13 cellular contexts compared by ENCODE assay signal in genomic region chr1:39393645-39394044, GRCh38.
A peak's percentile ranks its signal among the peaks of the same experiment; 100 is the strongest.
DNase-seq lines count a peak whose midpoint lies in the region; ATAC-seq and TF ChIP-seq lines count a peak whose summit lies in the region.
"Had no signal": no experiment of that assay in that cellular context is flagged by ENCODE, and none has a peak within 500 bp of the region (broad histone marks: within the 10 kb centered on the region; RNA-seq: fewer than 3 reads in every experiment).

No MANE protein-coding gene starts in this region.

- peaks cover 0 to 30% (median 0%) of the 10 kb centered on the region in 11 experiments; a peak in 5 of 22 replicates for H4K20me1 ChIP-seq in BLaER1 treated with 17β-estradiol and CSF1 and Interleukin-3, amounts not matched to agents 10 nM and 100 nM

- ATAC-seq in natural killer cell: no peak
- ATAC-seq: stimulated activated naive B cell treated with anti-CD40 and anti-IgM and Interleukin-4, amounts not matched to agents 10 μg/mL and 1 μg/mL and 100 μg/mL, for 72 hours had no signal

- no peak for DNase-seq in natural killer cell
- DNase-seq in cerebellar nuclear complex (lab: John Stamatoyannopoulos, UW): no peak
- DNase-seq in NK-92 (lab: John Stamatoyannopoulos, UW; ENCODE audit: unreplicated experiment): no peak
- no peak for DNase-seq in stimulated activated CD4-positive, alpha-beta T cell treated with anti-CD3 and anti-CD28 coated beads, Interleukin-15, amount 100 ng/mL, for 24 hours
- DNase-seq: activated CD8-positive, alpha-beta memory T cell treated with anti-CD3 and anti-CD28 coated beads, Interleukin-2, amount 50 U/mL, for 4 hours; NCI-H1417 treated with DMSO at 0.1 percent for 48 hours; NCI-H69; SIG-M5; stimulated activated CD4-positive, alpha-beta T cell treated with anti-CD3 and anti-CD28 coated beads, Interleukin-2, amount 100 ng/mL, for 48 hours; stimulated activated naive B cell treated with anti-CD40 and anti-IgM and Interleukin-4, amounts not matched to agents 10 μg/mL and 1 μg/mL and 100 μg/mL, for 72 hours had no signal

- peaks cover 64 to 87% (median 71%) of the 10 kb centered on the region in 10 experiments for H3K4me1 ChIP-seq in BLaER1 treated with 17β-estradiol and CSF1 and Interleukin-3, amounts not matched to agents 10 nM and 100 nM
- peaks cover 9% of the 10 kb centered on the region; the same call in 1 of the 2 replicates for H3K4me1 ChIP-seq in HEK293 (ENCODE audit: control insufficient read depth, insufficient read depth, low read length)

- POLR2A ChIA-PET in HEK293 (lab: Yijun Ruan, JAX): no interaction called here

- TF ChIP-seq CTCF in HEK293 (tag by site-specific recombination; IDR thresholded peaks at IDR 0.05): no peak
- TF ChIP-seq CTCF in natural killer cell (IDR thresholded peaks at IDR 0.05): no peak

- H3K4me1 Mint-ChIP-seq in dendritic cell treated with granulocyte-macrophage colony-stimulating factor and Interleukin-4, amounts not matched to agents 40 ng/mL and 50 ng/mL, for 4 days (ENCODE audit: low read depth): peaks cover 51% of the 10 kb centered on the region
- peaks cover 74 to 81% of the 10 kb centered on the region in 2 donors for H3K4me1 Mint-ChIP-seq in natural killer cell

- no peaks in the 10 kb centered on the region for H3K9me3 Mint-ChIP-seq in dendritic cell treated with granulocyte-macrophage colony-stimulating factor and Interleukin-4, amounts not matched to agents 40 ng/mL and 50 ng/mL, for 4 days
- no peaks in the 10 kb centered on the region for H3K9me3 Mint-ChIP-seq in natural killer cell
- H3K9me3 Mint-ChIP-seq: stimulated activated naive B cell treated with anti-CD40 and anti-IgM and Interleukin-4, amounts not matched to agents 10 μg/mL and 1 μg/mL and 100 μg/mL, for 72 hours had no signal

- no peaks in the 10 kb centered on the region for H3K27me3 ChIP-seq in BLaER1 treated with 17β-estradiol and CSF1 and Interleukin-3, amounts not matched to agents 10 nM and 100 nM

- peak overlapping the region; percentile 1 for H3K27ac Mint-ChIP-seq in dendritic cell treated with granulocyte-macrophage colony-stimulating factor and Interleukin-4, amounts not matched to agents 40 ng/mL and 50 ng/mL, for 4 days
- peak overlapping the region; percentile 31 to 75 for H3K27ac Mint-ChIP-seq in natural killer cell

- H3K4me3 ChIP-seq in BLaER1 treated with 17β-estradiol and CSF1 and Interleukin-3, amounts not matched to agents 10 nM and 100 nM: no peak overlapping the region
- H3K4me3 ChIP-seq in HEK293 (ENCODE audit: low read depth, low read length): no peak overlapping the region

- H3K9ac ChIP-seq in BLaER1 treated with 17β-estradiol and CSF1 and Interleukin-3, amounts not matched to agents 10 nM and 100 nM: peak overlapping the region in 1 of 11 experiments; percentile 14; a peak in 1 of 22 replicates

- H3K27me3 Mint-ChIP-seq in dendritic cell treated with granulocyte-macrophage colony-stimulating factor and Interleukin-4, amounts not matched to agents 40 ng/mL and 50 ng/mL, for 4 days: no peaks in the 10 kb centered on the region
- H3K27me3 Mint-ChIP-seq in natural killer cell (ENCODE audit: low read depth in 2 of 2): no peaks in the 10 kb centered on the region
- H3K27me3 Mint-ChIP-seq: stimulated activated naive B cell treated with anti-CD40 and anti-IgM and Interleukin-4, amounts not matched to agents 10 μg/mL and 1 μg/mL and 100 μg/mL, for 72 hours had no signal

- no peaks in the 10 kb centered on the region for H3K9me3 ChIP-seq in BLaER1 treated with 17β-estradiol and CSF1 and Interleukin-3, amounts not matched to agents 10 nM and 100 nM (replicated peaks in 1 of 11)
- H3K9me3 ChIP-seq in HEK293 (ENCODE audit: control insufficient read depth, insufficient read depth, low read depth, low read length): no peaks in the 10 kb centered on the region

- peak overlapping the region in 6 of 11 experiments; percentile 26 to 95 (median 90); a peak in 10 of 22 replicates for H3K27ac ChIP-seq in BLaER1 treated with 17β-estradiol and CSF1 and Interleukin-3, amounts not matched to agents 10 nM and 100 nM
- no peak overlapping the region for H3K27ac ChIP-seq in HEK293 (ENCODE audit: extremely low read depth, low read depth, low read length)

- H3K36me3 ChIP-seq in BLaER1 treated with 17β-estradiol and CSF1 and Interleukin-3, amounts not matched to agents 10 nM and 100 nM: peaks cover 26 to 66% (median 40%) of the 10 kb centered on the region in 11 experiments
- peaks cover 7 to 16% of the 10 kb centered on the region in 2 experiments; a peak in 2 of 3 replicates for H3K36me3 ChIP-seq in HEK293 (ENCODE audit: control insufficient read depth in 2 of 2, insufficient read depth in 1 of 2, low read length in 2 of 2)

- intact Hi-C loops in dendritic cell treated with granulocyte-macrophage colony-stimulating factor and Interleukin-4, amounts not matched to agents 40 ng/mL and 50 ng/mL, for 4 days (cut with micrococcal nuclease): no loop called here
- intact Hi-C loops in natural killer cell (cut with micrococcal nuclease): no loop called here

- H3K4me3 Mint-ChIP-seq in dendritic cell treated with granulocyte-macrophage colony-stimulating factor and Interleukin-4, amounts not matched to agents 40 ng/mL and 50 ng/mL, for 4 days: no peak overlapping the region
- H3K4me3 Mint-ChIP-seq in natural killer cell: peak overlapping the region; percentile 17
- H3K4me3 Mint-ChIP-seq: stimulated activated naive B cell treated with anti-CD40 and anti-IgM and Interleukin-4, amounts not matched to agents 10 μg/mL and 1 μg/mL and 100 μg/mL, for 72 hours had no signal

- CTCF ChIA-PET in HEK293 (lab: Yijun Ruan, JAX): interaction anchor here (1.2 to 3.7 kb wide), 2 partner anchors 17 to 278 kb away, joined by 6 to 16 read pairs; no protein-coding TSS in a partner anchor

- H3K4me2 ChIP-seq in BLaER1 treated with 17β-estradiol and CSF1 and Interleukin-3, amounts not matched to agents 10 nM and 100 nM: peak overlapping the region; percentile 17 to 96 (median 88); a peak in 18 of 22 replicates

- H3K36me3 Mint-ChIP-seq in dendritic cell treated with granulocyte-macrophage colony-stimulating factor and Interleukin-4, amounts not matched to agents 40 ng/mL and 50 ng/mL, for 4 days (ENCODE audit: low read depth): peaks cover 40% of the 10 kb centered on the region
- peaks cover 9% of the 10 kb centered on the region for H3K36me3 Mint-ChIP-seq in natural killer cell

TF ChIP-seq in HEK293, 187 proteins besides CTCF, POLR2A, EP300 and RAD21:
- TF ChIP-seq ZNF366 (tag by site-specific recombination; conservative IDR thresholded peaks at IDR 0.05) (peak; percentile 79), ZNF114 (tag by site-specific recombination; IDR thresholded peaks at IDR 0.05) (no peak)
